In genomic region chr5:151034422-151035379, GRCh38 we compare ENCODE assay signal across 1 cellular context.
TF ChIP-seq lines count a peak whose summit lies in the region.

No MANE protein-coding gene starts in this region.

TF ChIP-seq in K562, 482 proteins besides CTCF, POLR2A, EP300 and RAD21 (continued from another document):
- TF ChIP-seq ZNF740 (CRISPR knock-in tag; IDR thresholded peaks at IDR 0.05) (no peak), ZNF740 (tag; IDR thresholded peaks at IDR 0.05) (no peak), ZMIZ1 (IDR thresholded peaks at IDR 0.05; ENCODE audit: low read depth in 2 of 2, low read length in 2 of 2) (no peak), USF1 (CRISPR knock-in tag; IDR thresholded peaks at IDR 0.05) (no peak), HNRNPL (IDR thresholded peaks at IDR 0.05; ENCODE audit: low read depth, low read length) (peak; percentile 87; the same call in 1 of the 2 replicates), STAT6 (CRISPR knock-in tag; IDR thresholded peaks at IDR 0.05) (no peak)
